23 cellular contexts compared by ENCODE assay signal in genomic region chr22:41893591-41894375, GRCh38. TPM values are rescaled to one million over a fixed set of nuclear protein-coding genes. Genes with fewer than 3 reads are reported as not detected.
"Had no signal": no experiment of that assay in that cellular context is flagged by ENCODE, and none has a peak within 500 bp of the region (broad histone marks: within the 10 kb centered on the region; RNA-seq: fewer than 3 reads in every experiment).

No MANE protein-coding gene starts in this region.

- H3K79me2 ChIP-seq: parathyroid adenoma had no signal

- H3K9me3 ChIP-seq: body of pancreas, thyroid gland, upper lobe of right lung had no signal

- H3K27me3 ChIP-seq: body of pancreas, thyroid gland, upper lobe of right lung had no signal

- ATAC-seq: body of pancreas; sciatic nerve; stimulated activated naive CD8-positive, alpha-beta T cell treated with anti-CD3 and anti-CD28 coated beads, Interleukin-15, Interleukin-2, amounts not matched to agents 100 U/mL and 50 U/mL, for 24 hours; T-cell; upper lobe of right lung had no signal

- H3K4me1 ChIP-seq: body of pancreas, parathyroid adenoma, thyroid gland, upper lobe of right lung had no signal

- H2AFZ ChIP-seq: parathyroid adenoma had no signal

- FAIRE-seq: small intestine had no signal

- H3K9ac ChIP-seq: parathyroid adenoma had no signal

- H3K4me3 ChIP-seq: body of pancreas, thyroid gland, upper lobe of right lung had no signal

- DNase-seq: activated CD4-positive, CD25-positive, alpha-beta regulatory T cell treated with anti-CD3 and anti-CD28 coated beads, Interleukin-2, amount 50 U/mL, for 72 hours; activated naive CD4-positive, alpha-beta T cell treated with anti-CD3 and anti-CD28 coated beads for 36 hours; activated T-cell treated with anti-CD3 and anti-CD28 coated beads, Interleukin-2, amount 50 U/mL, for 1 hour; anterior cingulate cortex; body of pancreas; caudate nucleus; effector memory CD4-positive, alpha-beta T cell; foreskin melanocyte; hippocampal formation; kidney glomerular epithelial cell; mesenchymal stem cell; small intestine; stimulated activated CD4-positive, alpha-beta T cell treated with anti-CD3 and anti-CD28 coated beads, Interleukin-2, amount 100 ng/mL, for 24 hours; stimulated activated naive CD8-positive, alpha-beta T cell treated with anti-CD3 and anti-CD28 coated beads, Interleukin-15, Interleukin-2, amounts not matched to agents 100 U/mL and 50 U/mL, for 24 hours; T-cell; thyroid gland; upper lobe of right lung; WERI-Rb-1 had no signal

- H3K27ac ChIP-seq: body of pancreas, parathyroid adenoma, thyroid gland, upper lobe of right lung, WERI-Rb-1 had no signal

RNA-seq across cellular contexts. Expression of gene SHISA8, which starts 21.1 kb away (rescaled TPM):
- total RNA-seq: body of pancreas, dermis microvascular lymphatic vessel endothelial cell, pulmonary artery endothelial cell, subcutaneous adipose tissue, thyroid gland, upper lobe of right lung had no signal

RNA-seq across cellular contexts. Expression of gene TNFRSF13C, which starts 32.8 kb away (rescaled TPM):
- total RNA-seq: body of pancreas, subcutaneous adipose tissue, thyroid gland had no signal

RNA-seq across cellular contexts. Expression of gene CENPM, which starts 53.2 kb away (rescaled TPM):
- total RNA-seq: body of pancreas, sciatic nerve had no signal
